In genomic region chr9:116027511-116027910, GRCh38 we compare ENCODE assay signal across 18 cellular contexts.
A peak's percentile ranks its signal among the peaks of the same experiment; 100 is the strongest.
DNase-seq lines count a peak whose midpoint lies in the region; FAIRE-seq and TF ChIP-seq lines count a peak whose summit lies in the region.
"Had no signal": no experiment of that assay in that cellular context is flagged by ENCODE, and none has a peak within 500 bp of the region (broad histone marks: within the 10 kb centered on the region; RNA-seq: fewer than 3 reads in every experiment).

No MANE protein-coding gene starts in this region.

- H2AFZ ChIP-seq in ACC112 (ENCODE audit: low read length, unreplicated experiment): peak overlapping the region; percentile 62
- H2AFZ ChIP-seq: neural progenitor cell had no signal

- peaks cover 12% of the 10 kb centered on the region for H3K4me1 ChIP-seq in ACC112 (ENCODE audit: control insufficient read depth, insufficient read depth, low read length, unreplicated experiment)
- H3K4me1 ChIP-seq in ovary (ENCODE audit: insufficient read depth): no peaks in the 10 kb centered on the region
- H3K4me1 ChIP-seq: BE2C, colonic mucosa, Peyer's patch, upper lobe of right lung had no signal

- no peaks in the 10 kb centered on the region for H3K4me1 Mint-ChIP-seq in activated CD4-positive, alpha-beta T cell treated with anti-CD3 and anti-CD28 coated beads, Interleukin-2, amount 10 ng/mL, durations not matched to agents 24 days and 14 days

- intact Hi-C loops in ovary (cut with DNase I): no loop called here
- intact Hi-C loops in activated CD4-positive, alpha-beta T cell treated with anti-CD3 and anti-CD28 coated beads, Interleukin-2, amount 10 ng/mL, durations not matched to agents 24 days and 14 days (cut with micrococcal nuclease): no loop called here

- H3K4me3 ChIP-seq in ACC112 (ENCODE audit: low read depth, low read length): no peak overlapping the region
- no peak overlapping the region for H3K4me3 ChIP-seq in ovary
- H3K4me3 ChIP-seq: colonic mucosa, neural progenitor cell, Peyer's patch, upper lobe of right lung had no signal

- WGBS in ovary, 3 donors: 25 to 40% (median 35%) methylated on average over 1 of the region's 1 CpG

- no peaks in the 10 kb centered on the region for H3K27me3 Mint-ChIP-seq in activated CD4-positive, alpha-beta T cell treated with anti-CD3 and anti-CD28 coated beads, Interleukin-2, amount 10 ng/mL, durations not matched to agents 24 days and 14 days

- FAIRE-seq in H54 (lab: Jason Lieb, UNC): peak; percentile 100

- no peak for TF ChIP-seq EP300 in ovary (IDR thresholded peaks at IDR 0.05)

- no peaks in the 10 kb centered on the region for H3K9me3 Mint-ChIP-seq in activated CD4-positive, alpha-beta T cell treated with anti-CD3 and anti-CD28 coated beads, Interleukin-2, amount 10 ng/mL, durations not matched to agents 24 days and 14 days

- no peak overlapping the region for H3K27ac Mint-ChIP-seq in activated CD4-positive, alpha-beta T cell treated with anti-CD3 and anti-CD28 coated beads, Interleukin-2, amount 10 ng/mL, durations not matched to agents 24 days and 14 days
- H3K27ac Mint-ChIP-seq: activated CD8-positive, alpha-beta T cell treated with anti-CD3 and anti-CD28 coated beads, Interleukin-2, amount 10 ng/mL, durations not matched to agents 7 days and 5 days; neural progenitor cell had no signal

- H3K79me2 ChIP-seq in ACC112 (ENCODE audit: control insufficient read depth, insufficient read depth, low read length, unreplicated experiment): no peaks in the 10 kb centered on the region

- no peak for TF ChIP-seq CTCF in ovary (IDR thresholded peaks at IDR 0.05)

- H3K4me3 Mint-ChIP-seq in activated CD4-positive, alpha-beta T cell treated with anti-CD3 and anti-CD28 coated beads, Interleukin-2, amount 10 ng/mL, durations not matched to agents 24 days and 14 days: no peak overlapping the region
- H3K4me3 Mint-ChIP-seq: activated CD8-positive, alpha-beta T cell treated with anti-CD3 and anti-CD28 coated beads, Interleukin-2, amount 10 ng/mL, durations not matched to agents 7 days and 5 days; neural progenitor cell had no signal

- TF ChIP-seq POLR2A in H54 (IDR thresholded peaks at IDR 0.05; ENCODE audit: low read depth, low read length) (no peak), ovary (IDR thresholded peaks at IDR 0.05) (no peak)

- H3K27ac ChIP-seq in ACC112 (ENCODE audit: low read depth, low read length) (peak overlapping the region; percentile 89), ovary (no peak overlapping the region)
- H3K27ac ChIP-seq: colonic mucosa, HL-60, neural progenitor cell, Peyer's patch, upper lobe of right lung had no signal

- no peaks in the 10 kb centered on the region for H3K27me3 ChIP-seq in ACC112 (ENCODE audit: insufficient read depth, low read length)
- H3K27me3 ChIP-seq in ovary: no peaks in the 10 kb centered on the region
- H3K27me3 ChIP-seq: colonic mucosa, neural progenitor cell, Peyer's patch, upper lobe of right lung had no signal

- H3K36me3 ChIP-seq in ACC112 (ENCODE audit: insufficient read depth, low read length): peaks cover 13% of the 10 kb centered on the region
- H3K36me3 ChIP-seq in ovary: no peaks in the 10 kb centered on the region
- H3K36me3 ChIP-seq: BE2C, colonic mucosa, neural progenitor cell, Peyer's patch, upper lobe of right lung had no signal

- DNase-seq in H54 (ENCODE audit: insufficient read length, low spot score): peak; percentile 26
- DNase-seq in amniotic epithelial cell (ENCODE audit: low read depth): peak; percentile 91
- DNase-seq in glomerular visceral epithelial cell (ENCODE audit: extremely low spot score): peak; percentile 37
- no peak for DNase-seq in C1 segment of cervical spinal cord (lab: John Stamatoyannopoulos, UW)
- no peak for DNase-seq in ovary
- no peak for DNase-seq in activated CD4-positive, alpha-beta T cell treated with anti-CD3 and anti-CD28 coated beads, Interleukin-2, amount 10 ng/mL, durations not matched to agents 24 days and 14 days
- DNase-seq in GOT3 (lab: John Stamatoyannopoulos, UW): no peak
- DNase-seq: activated CD8-positive, alpha-beta T cell treated with anti-CD3 and anti-CD28 coated beads, Interleukin-2, amount 10 ng/mL, durations not matched to agents 7 days and 5 days; activated naive CD4-positive, alpha-beta T cell treated with Interleukin-2 at 50 U/mL for 16 hours; BE2C; colonic mucosa; GF-D8; Peyer's patch; T-helper 9 cell; upper lobe of right lung had no signal

- no peaks in the 10 kb centered on the region for H3K36me3 Mint-ChIP-seq in activated CD4-positive, alpha-beta T cell treated with anti-CD3 and anti-CD28 coated beads, Interleukin-2, amount 10 ng/mL, durations not matched to agents 24 days and 14 days (ENCODE audit: low read depth)
- H3K36me3 Mint-ChIP-seq: neural progenitor cell had no signal

- H3K9me3 ChIP-seq in ovary: no peaks in the 10 kb centered on the region
- H3K9me3 ChIP-seq: BE2C, colonic mucosa, Peyer's patch, upper lobe of right lung had no signal

Comparison
In these comparisons a context has a peak if more than half of its experiments do, and no peak if none do; other contexts are left out.
1. DNase-seq: peak in H54 (single experiment), amniotic epithelial cell (single experiment) and glomerular visceral epithelial cell (single experiment); none in C1 segment of cervical spinal cord (0 of 14), ovary (0 of 5), activated CD4-positive, alpha-beta T cell treated with anti-CD3 and anti-CD28 coated beads, Interleukin-2, amount 10 ng/mL, durations not matched to agents 24 days and 14 days (single experiment) and GOT3 (single experiment).